Comparison of ENCODE assay signal across 1 cellular context in genomic region chr2:28377984-28378678, GRCh38.
TF ChIP-seq lines count a peak whose summit lies in the region.

No MANE protein-coding gene starts in this region.

TF ChIP-seq in GM23338, 12 proteins besides CTCF, POLR2A, EP300 and RAD21 (continued from another document):
- TF ChIP-seq REST (IDR thresholded peaks at IDR 0.05; ENCODE audit: unreplicated experiment) (no peak), ZNF331 (CRISPR knock-in tag; IDR thresholded peaks at IDR 0.05; ENCODE audit: low read depth) (no peak), EZH2 (IDR thresholded peaks at IDR 0.05; ENCODE audit: low read depth, unreplicated experiment) (no peak), NANOG (IDR thresholded peaks at IDR 0.05; ENCODE audit: borderline replicate concordance) (no peak), JUNB (IDR thresholded peaks at IDR 0.05; ENCODE audit: unreplicated experiment) (no peak), CREB1 (CRISPR knock-in tag; IDR thresholded peaks at IDR 0.05; ENCODE audit: low read depth) (no peak), POLR2AphosphoS5 (IDR thresholded peaks at IDR 0.05; ENCODE audit: low read depth) (no peak), EZH2phosphoT487 (IDR thresholded peaks at IDR 0.05; ENCODE audit: unreplicated experiment) (no peak)
